ENCODE assay signal across 19 cellular contexts in genomic region chr2:121195036-121195435, GRCh38.
DNase-seq lines count a peak whose midpoint lies in the region; ATAC-seq and TF ChIP-seq lines count a peak whose summit lies in the region.
"Had no signal": no experiment of that assay in that cellular context is flagged by ENCODE, and none has a peak within 500 bp of the region (broad histone marks: within the 10 kb centered on the region; RNA-seq: fewer than 3 reads in every experiment).

No MANE protein-coding gene starts in this region.

- H3K79me2 ChIP-seq in mammary epithelial cell (ENCODE audit: insufficient read depth, low read length): no peaks in the 10 kb centered on the region

- POLR2A ChIA-PET in RWPE1 (lab: Yijun Ruan, JAX; ENCODE audit: low non-redundant PET): no interaction called here

- H3K9me3 ChIP-seq in mammary epithelial cell (replicated peaks; ENCODE audit: insufficient read depth, low read length) (no peaks in the 10 kb centered on the region), lower lobe of right lung (no peaks in the 10 kb centered on the region), suprapubic skin (no peaks in the 10 kb centered on the region)
- H3K9me3 ChIP-seq: BE2C, HAP-1 had no signal

- no peak for TF ChIP-seq CTCF in RWPE1 (conservative IDR thresholded peaks at IDR 0.05; ENCODE audit: low read depth)
- no peak for TF ChIP-seq CTCF in mammary epithelial cell (conservative IDR thresholded peaks at IDR 0.05 in 1 of 2, IDR thresholded peaks at IDR 0.05 in 1 of 2; ENCODE audit: extremely low read depth in 1 of 2, insufficient read depth in 1 of 2, low read depth in 1 of 2, low read length in 2 of 2)
- no peak for TF ChIP-seq CTCF in lower lobe of right lung (IDR thresholded peaks at IDR 0.05)
- TF ChIP-seq CTCF in suprapubic skin (IDR thresholded peaks at IDR 0.05): no peak

- dilution Hi-C loops in mammary epithelial cell (cut with HindIII; ENCODE audit: low sequenced_read_pairs): no loop called here

- ATAC-seq in lower lobe of right lung (no peak), HG02938 (IDR thresholded peaks at IDR 0.05; ENCODE audit: unreplicated experiment) (no peak)
- ATAC-seq: GM12878, K562 had no signal

- no TSS peak for BruUV-seq in mammary epithelial cell (replicated peaks; lab: Mats Ljungman, UMichigan)

- no peak overlapping the region for H3K9ac ChIP-seq in mammary epithelial cell (ENCODE audit: insufficient read depth, low read length)

- no peaks in the 10 kb centered on the region for H4K20me1 ChIP-seq in mammary epithelial cell (ENCODE audit: insufficient read depth, low read length)

- no peak overlapping the region for H2AFZ ChIP-seq in mammary epithelial cell (ENCODE audit: low read depth, low read length)

- in situ Hi-C loops in mammary epithelial cell (cut with MboI; ENCODE audit: low sequenced_read_pairs in 2 of 2): no loop called here

- DNase-seq in RWPE1 (ENCODE audit: low spot score) (no peak), mammary epithelial cell (no peak), lower lobe of right lung (peak; percentile 20), suprapubic skin (ENCODE audit: low spot score in 2 of 2) (no peak), NOMO-1 treated with DMSO at 0.1 percent for 48 hours (lab: John Stamatoyannopoulos, UW; ENCODE audit: unreplicated experiment) (no peak), T-helper 9 cell (no peak)
- DNase-seq: ACHN; BE2C; C1 segment of cervical spinal cord; CD4-positive, CD25-positive, alpha-beta regulatory T cell; DMS 273 treated with DMSO at 0.1 percent for 48 hours; DMS53; DND-41; EL; IMR-90 had no signal

- CTCF ChIA-PET in RWPE1 (lab: Yijun Ruan, JAX): no interaction called here
- CTCF ChIA-PET in mammary epithelial cell (lab: Charles Lee; ENCODE audit: low non-redundant PET): interaction anchor here (0.8 kb wide), 1 partner anchor 421 kb away, joined by 3 read pairs; no protein-coding TSS in a partner anchor

- H3K36me3 ChIP-seq in mammary epithelial cell (ENCODE audit: insufficient read depth, low read length) (no peaks in the 10 kb centered on the region), lower lobe of right lung (no peaks in the 10 kb centered on the region), suprapubic skin (no peaks in the 10 kb centered on the region)
- H3K36me3 ChIP-seq: BE2C, HAP-1 had no signal

- TF ChIP-seq EP300 in suprapubic skin (IDR thresholded peaks at IDR 0.05): no peak

- H3K4me2 ChIP-seq in mammary epithelial cell (ENCODE audit: insufficient read depth, low read depth, low read length): no peak overlapping the region

- 100% methylated on average over 1 of the region's 5 CpGs for WGBS in mammary epithelial cell (ENCODE audit: low coverage, missing lambda C conversion rate)
- WGBS in suprapubic skin: 80% methylated on average over 2 of the region's 5 CpGs

- TF ChIP-seq POLR2A in suprapubic skin (IDR thresholded peaks at IDR 0.05): no peak

- H3K27ac ChIP-seq in RWPE1 (peak overlapping the region; percentile 100), mammary epithelial cell (ENCODE audit: insufficient read depth, low read depth, low read length) (peak overlapping the region; percentile 26), lower lobe of right lung (no peak overlapping the region), suprapubic skin (peak overlapping the region; percentile 96)

- H3K4me3 ChIP-seq in mammary epithelial cell (replicated peaks in 1 of 3; ENCODE audit: insufficient read depth in 1 of 3, low read depth in 2 of 3, low read length in 3 of 3) (no peak overlapping the region), lower lobe of right lung (no peak overlapping the region), suprapubic skin (no peak overlapping the region)
- H3K4me3 ChIP-seq: GM12878, HAP-1, K562 had no signal

- intact Hi-C loops in mammary epithelial cell (cut with micrococcal nuclease) (no loop called here), lower lobe of right lung (cut with DNase I) (no loop called here)

- H3K4me1 ChIP-seq in mammary epithelial cell (ENCODE audit: insufficient read depth, low read length): peaks cover 42% of the 10 kb centered on the region
- H3K4me1 ChIP-seq in lower lobe of right lung: peaks cover 14% of the 10 kb centered on the region
- H3K4me1 ChIP-seq in suprapubic skin: peaks cover 35% of the 10 kb centered on the region
- H3K4me1 ChIP-seq: BE2C, HAP-1 had no signal

- H3K27me3 ChIP-seq in mammary epithelial cell (ENCODE audit: insufficient read depth, low read length) (no peaks in the 10 kb centered on the region), lower lobe of right lung (ENCODE audit: low read depth) (peaks cover 3% of the 10 kb centered on the region), suprapubic skin (no peaks in the 10 kb centered on the region)
- H3K27me3 ChIP-seq: BE2C had no signal
